ENCODE assay signal across 18 cellular contexts in the genomic region with DNA sequence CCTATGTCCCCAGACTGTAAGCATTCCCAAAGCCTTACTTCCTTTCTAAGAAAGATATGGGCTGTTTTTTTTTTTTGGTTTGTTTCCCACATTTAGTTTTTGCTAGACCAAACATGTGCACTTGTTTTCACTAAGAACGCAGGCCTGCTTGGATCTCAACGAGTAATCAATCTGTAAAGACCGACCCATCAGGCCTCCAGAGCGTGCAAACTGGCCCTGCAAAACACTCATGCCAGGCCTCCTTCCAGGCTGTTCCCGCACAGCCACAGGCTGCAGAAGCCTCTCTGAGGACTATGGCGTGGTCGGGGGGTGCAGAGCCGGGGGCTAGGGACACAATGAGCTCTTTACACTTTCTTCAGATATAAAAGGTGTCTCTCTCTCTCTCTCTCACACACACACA.
A peak's percentile ranks its signal among the peaks of the same experiment; 100 is the strongest.
DNase-seq lines count a peak whose midpoint lies in the region; ATAC-seq and TF ChIP-seq lines count a peak whose summit lies in the region.
"Had no signal": no experiment of that assay in that cellular context is flagged by ENCODE, and none has a peak within 500 bp of the region (broad histone marks: within the 10 kb centered on the region; RNA-seq: fewer than 3 reads in every experiment).

No MANE protein-coding gene starts in this region.

- H3K9me2 ChIP-seq in hepatocyte (replicated peaks; ENCODE audit: insufficient read depth): no peaks in the 10 kb centered on the region

- peak overlapping the region; percentile 93 for H3K27ac ChIP-seq in cardiac muscle cell
- no peak overlapping the region for H3K27ac ChIP-seq in right cardiac atrium (ENCODE audit: low read length)
- peak overlapping the region; percentile 57 for H3K27ac ChIP-seq in hepatocyte

- intact Hi-C loops in right cardiac atrium (cut with DNase I): no loop called here

- H3K4me2 ChIP-seq in hepatocyte: no peak overlapping the region

- no peaks in the 10 kb centered on the region for H4K20me1 ChIP-seq in hepatocyte (ENCODE audit: insufficient read depth, poor library complexity, severe bottlenecking)

- H3K9me3 ChIP-seq in cardiac muscle cell (ENCODE audit: low read depth) (no peaks in the 10 kb centered on the region), right cardiac atrium (ENCODE audit: control insufficient read depth, low read length) (no peaks in the 10 kb centered on the region), hepatocyte (ENCODE audit: low read depth) (no peaks in the 10 kb centered on the region)

- H3K36me3 ChIP-seq in cardiac muscle cell (no peaks in the 10 kb centered on the region), hepatocyte (replicated peaks; ENCODE audit: insufficient read depth, low read depth) (no peaks in the 10 kb centered on the region)

- 61% methylated on average over 8 of the region's 8 CpGs for WGBS in right cardiac atrium
- WGBS in hepatocyte (ENCODE audit: low lambda C conversion rate, missing lambda C conversion rate): 59% methylated on average over 8 of the region's 8 CpGs

- DNase-seq in cardiac muscle cell (ENCODE audit: low read depth in 1 of 2, low spot score in 1 of 2): no peak
- no peak for DNase-seq in right cardiac atrium
- DNase-seq in SK-N-DZ (ENCODE audit: low spot score): peak; percentile 34
- no peak for DNase-seq in hepatocyte (ENCODE audit: low spot score)
- DNase-seq in activated CD4-positive, alpha-beta T cell treated with anti-CD3 and anti-CD28 coated beads for 4 hours: no peak
- DNase-seq in activated T-cell treated with anti-CD3 and anti-CD28 coated beads, Interleukin-2, amount 50 U/mL, for 48 hours: no peak
- DNase-seq in activated T-cell treated with anti-CD3 and anti-CD28 coated beads for 4 hours: no peak
- DNase-seq: C1 segment of cervical spinal cord; CD4-positive, CD25-positive, alpha-beta regulatory T cell; CD8-positive, alpha-beta memory T cell; COR-L47; DMS 273 treated with DMSO at 0.1 percent for 48 hours; DMS53; DND-41; EL; HCEC 1CT; IMR-90 had no signal

- no peak for ATAC-seq in right cardiac atrium
- ATAC-seq: GM12878 had no signal

- TF ChIP-seq CTCF in cardiac muscle cell (IDR thresholded peaks at IDR 0.05; ENCODE audit: low read depth, low read length) (no peak), hepatocyte (IDR thresholded peaks at IDR 0.05; ENCODE audit: poor library complexity) (no peak)

- no peak overlapping the region for H2AFZ ChIP-seq in hepatocyte

- H3K4me3 ChIP-seq in cardiac muscle cell (no peak overlapping the region), right cardiac atrium (ENCODE audit: low read length) (no peak overlapping the region), hepatocyte (no peak overlapping the region)
- H3K4me3 ChIP-seq: GM12878 had no signal

- H3K4me1 ChIP-seq in cardiac muscle cell (ENCODE audit: low read depth) (peaks cover 98% of the 10 kb centered on the region), right cardiac atrium (ENCODE audit: control insufficient read depth, insufficient read depth, low read length) (peaks cover 9% of the 10 kb centered on the region), hepatocyte (ENCODE audit: insufficient read depth) (peaks cover 68% of the 10 kb centered on the region)

- H3K27me3 ChIP-seq in cardiac muscle cell (no peaks in the 10 kb centered on the region), right cardiac atrium (ENCODE audit: control insufficient read depth, insufficient read depth) (no peaks in the 10 kb centered on the region), hepatocyte (no peaks in the 10 kb centered on the region)

- no peaks in the 10 kb centered on the region for H3K79me2 ChIP-seq in hepatocyte
